In the genomic region with DNA sequence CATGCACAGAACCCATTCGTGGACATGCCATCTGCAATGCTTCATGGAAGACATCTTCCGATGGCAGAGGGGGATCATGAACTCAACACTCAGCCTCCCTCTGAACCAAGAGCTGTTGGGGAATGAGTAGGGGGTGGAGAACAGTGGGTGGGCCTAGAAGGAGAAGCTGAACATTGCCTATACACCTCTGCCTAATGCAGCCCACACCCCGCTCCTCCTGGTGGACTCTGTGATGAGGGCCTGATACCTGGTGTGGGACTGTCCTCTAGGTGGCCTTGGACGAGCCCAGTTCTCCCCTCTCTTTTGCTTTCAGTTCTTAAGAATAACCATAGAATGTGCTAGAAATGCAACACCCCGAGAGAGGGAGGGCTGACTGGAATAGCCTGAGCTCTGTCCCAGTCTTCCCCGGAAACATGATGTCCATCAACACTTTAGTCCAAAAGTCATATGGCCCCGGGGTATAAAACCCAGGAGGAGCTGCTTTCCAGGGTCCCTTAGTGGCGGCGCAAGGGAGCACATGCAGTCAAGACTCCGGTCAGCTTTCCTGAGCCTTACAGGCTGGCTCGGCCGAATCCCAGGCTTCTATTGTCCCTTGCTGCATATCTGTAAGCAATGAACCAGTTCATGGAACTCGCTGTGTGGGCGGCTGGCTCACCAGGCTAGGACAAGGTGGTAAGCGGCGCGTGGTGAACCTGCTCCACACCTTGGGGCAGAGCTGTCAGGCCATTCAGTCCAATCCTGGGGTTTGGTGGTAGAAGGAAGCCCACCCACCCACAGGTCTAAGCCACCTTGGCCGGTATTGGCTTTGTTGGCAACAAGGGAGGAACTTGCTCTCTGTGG, we compare ENCODE assay signal across 5 cellular contexts.
"Had no signal": no experiment of that assay in that cellular context is flagged by ENCODE, and none has a peak within 500 bp of the region (broad histone marks: within the 10 kb centered on the region; RNA-seq: fewer than 3 reads in every experiment).

No MANE protein-coding gene starts in this region.

- H3K9me3 Mint-ChIP-seq: GM23338, H9 had no signal

- DNase-seq: H9, HCEC 1CT, HFFc6 had no signal

- H3K4me1 Mint-ChIP-seq: IgD-negative memory B cell had no signal

- H3K4me2 ChIP-seq: GM23338 had no signal

- H3K27me3 Mint-ChIP-seq: IgD-negative memory B cell had no signal

- H3K4me3 Mint-ChIP-seq: GM23338, H9, HFFc6 had no signal

- H2AFZ ChIP-seq: GM23338 had no signal

- ATAC-seq: GM23338 had no signal

- H3K36me3 Mint-ChIP-seq: IgD-negative memory B cell had no signal

- H3K4me3 ChIP-seq: GM23338 had no signal

- H3K27ac Mint-ChIP-seq: GM23338, HFFc6 had no signal
